In the genomic region with DNA sequence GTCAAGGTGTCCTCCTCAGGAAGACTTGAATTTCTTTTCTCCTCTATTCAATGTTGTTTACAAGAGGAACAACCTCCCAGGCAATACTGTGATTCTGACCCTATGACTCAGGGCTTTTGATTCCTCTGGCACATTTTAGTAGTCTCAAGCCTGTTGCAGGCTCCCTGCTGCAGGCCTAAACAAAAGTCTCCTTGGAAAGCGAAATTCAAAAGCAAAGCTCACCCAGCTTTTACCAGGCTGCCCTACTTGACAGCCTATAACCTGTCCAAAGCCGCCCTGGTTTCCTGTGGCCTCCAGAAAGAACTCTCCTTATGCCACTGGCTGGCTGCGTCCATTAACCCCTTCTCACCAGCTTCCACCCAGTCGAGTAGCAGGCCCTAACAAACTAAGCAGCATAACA, we compare ENCODE assay signal across 8 cellular contexts. TPM values are rescaled to one million over a fixed set of nuclear protein-coding genes. Genes with fewer than 3 reads are reported as not detected.
DNase-seq lines count a peak whose midpoint lies in the region; ATAC-seq, FAIRE-seq and TF ChIP-seq lines count a peak whose summit lies in the region.

No MANE protein-coding gene starts in this region.

- H3K23ac ChIP-seq in IMR-90 (ENCODE audit: low read depth, low read length), result peak overlapping the region; percentile 52; the same call in 1 of the 2 replicates

- peak overlapping the region; percentile 54 for H2AFZ ChIP-seq in IMR-90 (replicated peaks; ENCODE audit: low read length, poor library complexity)

- H3K9me3 ChIP-seq in IMR-90 (ENCODE audit: control insufficient read depth, insufficient read depth, low read length), result no peaks in the 10 kb centered on the region
- no peaks in the 10 kb centered on the region for H3K9me3 ChIP-seq in kidney (ENCODE audit: control insufficient read depth in 1 of 2, low read length in 2 of 2)
- no peaks in the 10 kb centered on the region for H3K9me3 ChIP-seq in thyroid gland

- H3K4me3 ChIP-seq in IMR-90 (ENCODE audit: insufficient read depth, low read depth, low read length), result no peak overlapping the region
- H3K4me3 ChIP-seq in bronchial epithelial cell (ENCODE audit: low read depth, low read length), result no peak overlapping the region
- no peak overlapping the region for H3K4me3 ChIP-seq in kidney (ENCODE audit: low read length in 2 of 2)
- no peak overlapping the region for H3K4me3 ChIP-seq in thyroid gland (replicated peaks in 1 of 3)

- intact Hi-C loops in IMR-90 (cut with micrococcal nuclease), result no loop called here
- intact Hi-C loops in kidney (cut with DNase I), result no loop called here
- intact Hi-C loops in thyroid gland (cut with DNase I), result no loop called here

- TF ChIP-seq POLR2A in IMR-90 (IDR thresholded peaks at IDR 0.05; ENCODE audit: low read depth, low read length), result no peak
- TF ChIP-seq POLR2A in thyroid gland (IDR thresholded peaks at IDR 0.05), result peak in 1 of 2 donors; percentile 18

- DNase-seq in IMR-90, result peak; percentile 90
- DNase-seq in bronchial epithelial cell (ENCODE audit: low read depth), result peak; percentile 97
- DNase-seq in kidney, result no peak
- peak; percentile 59 to 68 for DNase-seq in thyroid gland
- DNase-seq in NCI-H524 treated with DMSO at 0.1 percent for 48 hours (lab: John Stamatoyannopoulos, UW), result no peak
- DNase-seq in cerebellar nuclear complex (lab: John Stamatoyannopoulos, UW), result no peak
- no peak for DNase-seq in RKO (ENCODE audit: low spot score)

- H3K4me2 ChIP-seq in IMR-90 (ENCODE audit: low read depth, low read length), result peak overlapping the region; percentile 85

- no peak for TF ChIP-seq CTCF in IMR-90 (conservative IDR thresholded peaks at IDR 0.05; ENCODE audit: low read depth, low read length)
- TF ChIP-seq CTCF in bronchial epithelial cell (IDR thresholded peaks at IDR 0.05; ENCODE audit: insufficient read depth, low read length, severe bottlenecking), result no peak
- TF ChIP-seq CTCF in kidney (IDR thresholded peaks at IDR 0.05; ENCODE audit: borderline replicate concordance, extremely low read depth, insufficient read depth), result no peak
- no peak for TF ChIP-seq CTCF in thyroid gland (IDR thresholded peaks at IDR 0.05)

- no peaks in the 10 kb centered on the region for H4K20me1 ChIP-seq in IMR-90 (ENCODE audit: insufficient read depth, low read length)

- H3K4me1 ChIP-seq in IMR-90 (ENCODE audit: control insufficient read depth, insufficient read depth, low read length), result peaks cover 22% of the 10 kb centered on the region
- peaks cover 15 to 17% of the 10 kb centered on the region in 2 donors for H3K4me1 ChIP-seq in kidney (ENCODE audit: control insufficient read depth in 1 of 2, insufficient read depth in 1 of 2, low read depth in 1 of 2, low read length in 2 of 2)
- H3K4me1 ChIP-seq in thyroid gland, result peaks cover 46 to 53% of the 10 kb centered on the region in 2 donors

- peak overlapping the region; percentile 94 for H4K5ac ChIP-seq in IMR-90 (ENCODE audit: low read depth, low read length)

- peak overlapping the region; percentile 95 for H3K18ac ChIP-seq in IMR-90 (ENCODE audit: low read depth, low read length)

- peaks cover 11% of the 10 kb centered on the region for H3K9me1 ChIP-seq in IMR-90 (ENCODE audit: insufficient read depth, low read length)

- H2AK5ac ChIP-seq in IMR-90 (ENCODE audit: low read depth, low read length), result no peak overlapping the region

- H3K36me3 ChIP-seq in IMR-90 (ENCODE audit: control insufficient read depth, insufficient read depth, low read length), result no peaks in the 10 kb centered on the region
- peaks cover 2% of the 10 kb centered on the region for H3K36me3 ChIP-seq in bronchial epithelial cell (ENCODE audit: control insufficient read depth, insufficient read depth, low read length)
- no peaks in the 10 kb centered on the region for H3K36me3 ChIP-seq in kidney (ENCODE audit: control insufficient read depth in 1 of 2, insufficient read depth in 2 of 2, low read length in 2 of 2)
- H3K36me3 ChIP-seq in thyroid gland, result no peaks in the 10 kb centered on the region

- H3K4ac ChIP-seq in IMR-90 (ENCODE audit: low read depth, low read length), result peak overlapping the region; percentile 96

- peak overlapping the region; percentile 88 for H3K14ac ChIP-seq in IMR-90 (replicated peaks; ENCODE audit: low read depth, low read length)

- FAIRE-seq in bronchial epithelial cell (lab: Jason Lieb, UNC) (no peak), kidney (lab: Jason Lieb, UNC) (no peak)

- H3K9ac ChIP-seq in IMR-90 (ENCODE audit: low read depth, low read length) (peak overlapping the region; percentile 81), kidney (ENCODE audit: low read length in 2 of 2) (no peak overlapping the region)

- peak overlapping the region; percentile 75 for H3K56ac ChIP-seq in IMR-90 (ENCODE audit: extremely low read depth, insufficient read depth, low read length)

- in situ Hi-C loops in IMR-90 (cut with MboI; ENCODE audit: low sequenced_read_pairs), result no loop called here

- peak overlapping the region; percentile 97 for H2BK5ac ChIP-seq in IMR-90 (ENCODE audit: low read depth, low read length, poor library complexity, severe bottlenecking)

- 0 out of 2 replicates have a peak, but pooled peaks have one; percentile 7 for TF ChIP-seq RAD21 in IMR-90 (IDR thresholded peaks at IDR 0.05; ENCODE audit: low read length)

- peak overlapping the region; percentile 73 for H2BK20ac ChIP-seq in IMR-90 (ENCODE audit: low read depth, low read length)

- peak overlapping the region; percentile 78; the same call in 1 of the 2 replicates for H4K91ac ChIP-seq in IMR-90 (ENCODE audit: insufficient read depth, low read depth, low read length)

- H3K79me1 ChIP-seq in IMR-90 (ENCODE audit: low read depth in 1 of 2, low read length in 2 of 2), result peaks cover 18 to 51% of the 10 kb centered on the region in 2 experiments

- ATAC-seq in IMR-90 (ENCODE audit: low read depth) (peak; percentile 83), GM18873 (IDR thresholded peaks at IDR 0.05; ENCODE audit: low FRiP score, unreplicated experiment) (no peak)

- no TSS peak for BruUV-seq in IMR-90 (replicated peaks; lab: Mats Ljungman, UMichigan)

- H2AK9ac ChIP-seq in IMR-90 (replicated peaks; ENCODE audit: low read depth, low read length, poor library complexity), result no peak overlapping the region

- CTCF ChIA-PET in IMR-90 (lab: Yijun Ruan, JAX), result interaction anchor here (0.6 to 1.5 kb wide), 3 partner anchors 12 to 1030 kb away, joined by 3 to 5 read pairs (median 5); a partner anchor contains a TSS

- dilution Hi-C loops in IMR-90 (cut with HindIII; ENCODE audit: low sequenced_read_pairs, unreplicated experiment), result no loop called here

- H3K27ac ChIP-seq in IMR-90 (ENCODE audit: insufficient read depth, low read length) (peak overlapping the region; percentile 98), kidney (ENCODE audit: low read depth in 2 of 2, low read length in 2 of 2) (peak overlapping the region; percentile 69 to 71), thyroid gland (peak overlapping the region; percentile 77 to 93 (median 82))

- H3K27me3 ChIP-seq in IMR-90 (ENCODE audit: control insufficient read depth, insufficient read depth, low read length), result no peaks in the 10 kb centered on the region
- no peaks in the 10 kb centered on the region for H3K27me3 ChIP-seq in bronchial epithelial cell (ENCODE audit: control insufficient read depth, insufficient read depth, low read length)
- H3K27me3 ChIP-seq in thyroid gland, result no peaks in the 10 kb centered on the region

- peak overlapping the region; percentile 96 for H2BK120ac ChIP-seq in IMR-90 (ENCODE audit: low read depth, low read length)

- WGBS in IMR-90 (ENCODE audit: extremely low coverage in 2 of 2, insufficient read length in 1 of 2), 2 experiments, result no CpG with 5 or more reads among the region's 4 CpGs
- WGBS in thyroid gland, 2 donors, result 16 to 22% methylated on average over 4 of the region's 4 CpGs

- POLR2A ChIA-PET in IMR-90 (lab: Charles Lee; ENCODE audit: unreplicated experiment), result no interaction called here

- peak overlapping the region; percentile 13 to 95; a peak in 3 of 4 replicates for H4K8ac ChIP-seq in IMR-90 (ENCODE audit: low read depth in 2 of 2, low read length in 2 of 2)

- H2BK15ac ChIP-seq in IMR-90 (ENCODE audit: low read depth, low read length), result peak overlapping the region; percentile 97; the same call in 2 of the 3 replicates

TF ChIP-seq in IMR-90, 13 proteins besides CTCF, POLR2A, EP300 and RAD21 (continues in another document):
- TF ChIP-seq RCOR1 (IDR thresholded peaks at IDR 0.05; ENCODE audit: insufficient replicate concordance, low read length), result peak; percentile 13
- TF ChIP-seq MAFK (IDR thresholded peaks at IDR 0.05; ENCODE audit: low read depth, low read length), result peak; percentile 19; the same call in 1 of the 2 replicates
- TF ChIP-seq CHD1 (IDR thresholded peaks at IDR 0.05; ENCODE audit: low read depth, low read length), result no peak
- TF ChIP-seq MXI1 (IDR thresholded peaks at IDR 0.05; ENCODE audit: borderline replicate concordance, low read depth, low read length), result no peak
- no peak for TF ChIP-seq SMC3 (IDR thresholded peaks at IDR 0.05; ENCODE audit: low read depth, low read length)
- TF ChIP-seq FOS (IDR thresholded peaks at IDR 0.05; ENCODE audit: low read depth, low read length), result 0 out of 2 replicates have a peak, but pooled peaks have one; percentile 17
- TF ChIP-seq MAZ (IDR thresholded peaks at IDR 0.05; ENCODE audit: borderline replicate concordance, low read depth, low read length), result no peak
- peak; percentile 81 for TF ChIP-seq NFE2L2 (IDR thresholded peaks at IDR 0.05; ENCODE audit: low read depth, low read length)
- TF ChIP-seq RFX5 (IDR thresholded peaks at IDR 0.05; ENCODE audit: low read depth, low read length), result no peak

RNA-seq across cellular contexts. Expression of a gene that starts 11.6 kb away (rescaled TPM):
- 9.5 and 9.7 TPM in 2 replicates for total RNA-seq in IMR-90 (2012; rRNA removed)
- 2.0 and 2.6 TPM in 2 replicates for polyA plus RNA-seq in IMR-90 (2012; rRNA removed)
- 0.42 and 0.52 TPM in 2 replicates for polyA plus RNA-seq in IMR-90 (2012; cell fraction: cytosol; rRNA removed)
- polyA plus RNA-seq in IMR-90 (2012; cell fraction: nucleus; rRNA removed; ENCODE audit: low replicate concordance), result 1.0 and 11.0 TPM in 2 replicates
- 13.2 and 13.3 TPM in 2 replicates for total RNA-seq in bronchial epithelial cell
- 19.8 TPM for total RNA-seq in kidney
- polyA plus RNA-seq in kidney (ENCODE audit: insufficient read depth, low read depth, low replicate concordance), result 1.2 TPM
- 10 to 100 TPM; 27.1 to 33.7 (median 30.8) TPM for total RNA-seq in thyroid gland

RNA-seq across cellular contexts. Expression of a gene that starts 11.9 kb away (rescaled TPM):
- total RNA-seq in IMR-90 (2012; rRNA removed), result 83.6 and 90.2 TPM in 2 replicates
- 44.6 and 54.5 TPM in 2 replicates for polyA plus RNA-seq in IMR-90 (2012; rRNA removed)
- 11.2 and 16.4 TPM in 2 replicates for polyA plus RNA-seq in IMR-90 (2012; cell fraction: cytosol; rRNA removed)
- polyA plus RNA-seq in IMR-90 (2012; cell fraction: nucleus; rRNA removed; ENCODE audit: low replicate concordance), result 5.8 and 62.0 TPM in 2 replicates
- total RNA-seq in bronchial epithelial cell, result 57.4 and 66.2 TPM in 2 replicates
- total RNA-seq in kidney, result 69.0 TPM
- polyA plus RNA-seq in kidney (ENCODE audit: insufficient read depth, low read depth, low replicate concordance), result 24.8 TPM
- 100 to 1,000 TPM; 101 to 186 (median 160) TPM for total RNA-seq in thyroid gland

Comparison
In these comparisons a context has a peak if more than half of its experiments do, and no peak if none do; other contexts are left out.
1. DNase-seq: peak in IMR-90 (single experiment), bronchial epithelial cell (single experiment) and thyroid gland (2 of 2); none in kidney (single experiment), NCI-H524 treated with DMSO at 0.1 percent for 48 hours (single experiment), cerebellar nuclear complex (0 of 2) and RKO (single experiment).
2. Peak in every context shown above with its lines, with median percentiles within 50 percentile points of each other: H3K27ac ChIP-seq.